ENCODE assay signal across 9 cellular contexts in genomic region chr17:50947844-50948514, GRCh38.
DNase-seq lines count a peak whose midpoint lies in the region; ATAC-seq, FAIRE-seq and TF ChIP-seq lines count a peak whose summit lies in the region.
"Had no signal": no experiment of that assay in that cellular context is flagged by ENCODE, and none has a peak within 500 bp of the region (broad histone marks: within the 10 kb centered on the region; RNA-seq: fewer than 3 reads in every experiment).

No MANE protein-coding gene starts in this region.

- H4K20me1 ChIP-seq in K562 (replicated peaks; ENCODE audit: control insufficient read depth, insufficient read depth, low read length) = no peaks in the 10 kb centered on the region

- in situ Hi-C loops in K562 (cut with MboI) = no loop called here

- no peak; a peak in 1 of 4 replicates for TF ChIP-seq RAD21 in K562 (CRISPR knock-in tag; conservative IDR thresholded peaks at IDR 0.05 in 1 of 2, IDR thresholded peaks at IDR 0.05 in 1 of 2)

- no peak overlapping the region for H3K4me3 ChIP-seq in K562
- no peak overlapping the region for H3K4me3 ChIP-seq in uterus

- intact Hi-C loops in K562 (cut with micrococcal nuclease) = no loop called here
- intact Hi-C loops in uterus (cut with DNase I; ENCODE audit: low total_unique reads) = no loop called here

- no peaks in the 10 kb centered on the region for H3K9me1 ChIP-seq in K562 (ENCODE audit: control insufficient read depth, insufficient read depth, low read length)

- H3K9me3 ChIP-seq in K562 (replicated peaks; ENCODE audit: control insufficient read depth, insufficient read depth, low read depth, low read length) (no peaks in the 10 kb centered on the region), uterus (no peaks in the 10 kb centered on the region)

- TF ChIP-seq CTCF in K562 (IDR thresholded peaks at IDR 0.05 in 2 of 3, conservative IDR thresholded peaks at IDR 0.05 in 1 of 3; ENCODE audit: insufficient read depth in 2 of 3, low read depth in 1 of 3, low read length in 3 of 3) (no peak), uterus (IDR thresholded peaks at IDR 0.05) (no peak)

- no TSS peak for BruUV-seq in K562 (replicated peaks; lab: Mats Ljungman, UMichigan)

- H3K36me3 Mint-ChIP-seq in activated naive CD8-positive, alpha-beta T cell = no peaks in the 10 kb centered on the region
- no peaks in the 10 kb centered on the region for H3K36me3 Mint-ChIP-seq in activated naive CD8-positive, alpha-beta T cell treated with anti-CD3 and anti-CD28 coated beads for 36 hours

- H3K4me1 ChIP-seq in K562 (replicated peaks in 1 of 2; ENCODE audit: control insufficient read depth in 2 of 2, insufficient read depth in 2 of 2, low read length in 2 of 2) (peaks cover 63 to 84% of the 10 kb centered on the region in 2 experiments), uterus (peaks cover 3 to 29% of the 10 kb centered on the region in 2 donors)

- H3K27me3 ChIP-seq in K562 (ENCODE audit: control insufficient read depth in 2 of 2, insufficient read depth in 2 of 2, low read length in 2 of 2) = no peaks in the 10 kb centered on the region
- no peaks in the 10 kb centered on the region for H3K27me3 ChIP-seq in uterus

- CTCF ChIA-PET in K562 (lab: Yijun Ruan, JAX; ENCODE audit: low intra/inter-chr PET ratio) = no interaction called here

- H3K27me3 Mint-ChIP-seq in activated naive CD8-positive, alpha-beta T cell = no peaks in the 10 kb centered on the region
- no peaks in the 10 kb centered on the region for H3K27me3 Mint-ChIP-seq in activated naive CD8-positive, alpha-beta T cell treated with anti-CD3 and anti-CD28 coated beads for 36 hours

- no peaks in the 10 kb centered on the region for H3K9me3 Mint-ChIP-seq in activated naive CD8-positive, alpha-beta T cell (ENCODE audit: low read depth)
- H3K9me3 Mint-ChIP-seq in activated naive CD8-positive, alpha-beta T cell treated with anti-CD3 and anti-CD28 coated beads for 36 hours = no peaks in the 10 kb centered on the region

- 41% methylated on average over 14 of the region's 14 CpGs for WGBS in K562 (ENCODE audit: insufficient coverage, low coverage, missing lambda C conversion rate)

- no peak overlapping the region for H3K4me3 Mint-ChIP-seq in activated naive CD8-positive, alpha-beta T cell
- no peak overlapping the region for H3K4me3 Mint-ChIP-seq in activated naive CD8-positive, alpha-beta T cell treated with anti-CD3 and anti-CD28 coated beads for 36 hours

- ATAC-seq in K562 (no peak), GM21576 (IDR thresholded peaks at IDR 0.05; ENCODE audit: unreplicated experiment) (no peak)

- TF ChIP-seq POLR2A in K562 (conservative IDR thresholded peaks at IDR 0.05) = no peak
- no peak for TF ChIP-seq POLR2A in uterus (IDR thresholded peaks at IDR 0.05)

- H3K36me3 ChIP-seq in K562 (ENCODE audit: control insufficient read depth, insufficient read depth, low read length) (no peaks in the 10 kb centered on the region), uterus (no peaks in the 10 kb centered on the region)

- H2AFZ ChIP-seq in K562 (ENCODE audit: low read depth, low read length) = peak overlapping the region; percentile 80

- TF ChIP-seq EP300 in K562 (IDR thresholded peaks at IDR 0.05; ENCODE audit: low read length) = peak; percentile 31; the same call in 1 of the 2 replicates

- H3K4me1 Mint-ChIP-seq in activated naive CD8-positive, alpha-beta T cell (ENCODE audit: low read depth) = peaks cover 39% of the 10 kb centered on the region
- peaks cover 28% of the 10 kb centered on the region for H3K4me1 Mint-ChIP-seq in activated naive CD8-positive, alpha-beta T cell treated with anti-CD3 and anti-CD28 coated beads for 36 hours

- POLR2A ChIA-PET in K562 (lab: Yijun Ruan, JAX) = interaction anchor here (0.6 to 13.9 kb wide), 7 partner anchors 9 to 95 kb away, joined by 3 to 207 read pairs (median 4); partner anchors contain the start of gene TOB1

- H3K79me2 ChIP-seq in K562 (ENCODE audit: control insufficient read depth, insufficient read depth, low read length) = peaks cover 4% of the 10 kb centered on the region; the same call in 1 of the 3 replicates

- peak overlapping the region; percentile 28 for H3K27ac Mint-ChIP-seq in activated naive CD8-positive, alpha-beta T cell
- H3K27ac Mint-ChIP-seq in activated naive CD8-positive, alpha-beta T cell treated with anti-CD3 and anti-CD28 coated beads for 36 hours = no peak overlapping the region

- peak overlapping the region; percentile 36 to 75 for H3K9ac ChIP-seq in K562 (ENCODE audit: insufficient read depth in 1 of 2, low read depth in 2 of 2, low read length in 2 of 2)
- H3K9ac ChIP-seq: KMS-11 had no signal

- FAIRE-seq in K562 (lab: Jason Lieb, UNC) = no peak

- H3K27ac ChIP-seq in K562 (ENCODE audit: extremely low read depth, low read depth, low read length) (peak overlapping the region; percentile 29; the same call in 2 of the 3 replicates), uterus (peak overlapping the region; percentile 86 to 96)
- H3K27ac ChIP-seq: KMS-11 had no signal

- H3K4me2 ChIP-seq in K562 (ENCODE audit: insufficient read depth, low read length) = peak overlapping the region; percentile 32; the same call in 1 of the 2 replicates
- H3K4me2 ChIP-seq: KMS-11 had no signal

- no peak for DNase-seq in activated naive CD8-positive, alpha-beta T cell treated with anti-CD3 and anti-CD28 coated beads for 36 hours
- DNase-seq in K562 (ENCODE audit: extremely low read depth in 1 of 4, low spot score in 3 of 4) (peak in 3 of 4 experiments; percentile 48 to 53 (median 49)), medulla oblongata (ENCODE audit: extremely low spot score) (peak; percentile 62), uterus (peak in 1 of 2 donors; percentile 44), NCI-H1694 (lab: John Stamatoyannopoulos, UW) (no peak), cortex of kidney (lab: John Stamatoyannopoulos, UW) (no peak)

TF ChIP-seq in K562, 482 proteins besides CTCF, POLR2A, EP300 and RAD21 (continues in another document):
- TF ChIP-seq TGIF2 (CRISPR knock-in tag; IDR thresholded peaks at IDR 0.05) = no peak
- peak; percentile 30; the same call in 1 of the 2 replicates for TF ChIP-seq CHD2 (IDR thresholded peaks at IDR 0.05; ENCODE audit: low read depth, low read length)
- TF ChIP-seq CREB1 (IDR thresholded peaks at IDR 0.05) = no peak
- no peak for TF ChIP-seq CREB1 (CRISPR knock-in tag; IDR thresholded peaks at IDR 0.05)
- no peak for TF ChIP-seq ZNF277 (CRISPR knock-in tag; IDR thresholded peaks at IDR 0.05; ENCODE audit: borderline replicate concordance)
- TF ChIP-seq KDM4B (IDR thresholded peaks at IDR 0.05; ENCODE audit: borderline replicate concordance in 2 of 2, low read depth in 1 of 2) = no peak
- no peak for TF ChIP-seq ZNF695 (CRISPR knock-in tag; IDR thresholded peaks at IDR 0.05)
- TF ChIP-seq MTA1 (IDR thresholded peaks at IDR 0.05; ENCODE audit: borderline replicate concordance) = no peak
- TF ChIP-seq, protein P1, sequence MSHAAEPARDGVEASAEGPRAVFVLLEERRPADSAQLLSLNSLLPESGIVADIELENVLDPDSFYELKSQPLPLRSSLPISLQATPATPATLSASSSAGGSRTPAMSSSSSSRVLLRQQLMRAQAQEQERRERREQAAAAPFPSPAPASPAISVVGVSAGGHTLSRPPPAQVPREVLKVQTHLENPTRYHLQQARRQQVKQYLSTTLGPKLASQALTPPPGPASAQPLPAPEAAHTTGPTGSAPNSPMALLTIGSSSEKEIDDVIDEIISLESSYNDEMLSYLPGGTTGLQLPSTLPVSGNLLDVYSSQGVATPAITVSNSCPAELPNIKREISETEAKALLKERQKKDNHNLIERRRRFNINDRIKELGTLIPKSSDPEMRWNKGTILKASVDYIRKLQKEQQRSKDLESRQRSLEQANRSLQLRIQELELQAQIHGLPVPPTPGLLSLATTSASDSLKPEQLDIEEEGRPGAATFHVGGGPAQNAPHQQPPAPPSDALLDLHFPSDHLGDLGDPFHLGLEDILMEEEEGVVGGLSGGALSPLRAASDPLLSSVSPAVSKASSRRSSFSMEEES (CRISPR knock-in tag; IDR thresholded peaks at IDR 0.05) = no peak
- 0 out of 2 replicates have a peak, but pooled peaks have one; percentile 57 for TF ChIP-seq HIVEP1 (CRISPR knock-in tag; IDR thresholded peaks at IDR 0.05)
- TF ChIP-seq BCOR (IDR thresholded peaks at IDR 0.05) = no peak
- TF ChIP-seq RBM17 (IDR thresholded peaks at IDR 0.05; ENCODE audit: borderline replicate concordance, low read depth, low read length) = no peak
- TF ChIP-seq NFE2L1 (tag; IDR thresholded peaks at IDR 0.05; ENCODE audit: borderline replicate concordance, low read depth) = no peak
- TF ChIP-seq, protein P2, sequence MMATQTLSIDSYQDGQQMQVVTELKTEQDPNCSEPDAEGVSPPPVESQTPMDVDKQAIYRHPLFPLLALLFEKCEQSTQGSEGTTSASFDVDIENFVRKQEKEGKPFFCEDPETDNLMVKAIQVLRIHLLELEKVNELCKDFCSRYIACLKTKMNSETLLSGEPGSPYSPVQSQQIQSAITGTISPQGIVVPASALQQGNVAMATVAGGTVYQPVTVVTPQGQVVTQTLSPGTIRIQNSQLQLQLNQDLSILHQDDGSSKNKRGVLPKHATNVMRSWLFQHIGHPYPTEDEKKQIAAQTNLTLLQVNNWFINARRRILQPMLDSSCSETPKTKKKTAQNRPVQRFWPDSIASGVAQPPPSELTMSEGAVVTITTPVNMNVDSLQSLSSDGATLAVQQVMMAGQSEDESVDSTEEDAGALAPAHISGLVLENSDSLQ (IDR thresholded peaks at IDR 0.05) = peak; percentile 44; the same call in 1 of the 2 replicates
- TF ChIP-seq ARID1B (IDR thresholded peaks at IDR 0.05) = 0 out of 2 replicates have a peak, but pooled peaks have one; percentile 8
- TF ChIP-seq SREBF2 (CRISPR knock-in tag; IDR thresholded peaks at IDR 0.05) = no peak
- no peak for TF ChIP-seq RHOXF2B (CRISPR knock-in tag; conservative IDR thresholded peaks at IDR 0.05)
- TF ChIP-seq SIN3B (IDR thresholded peaks at IDR 0.05; ENCODE audit: low read depth) = no peak
- TF ChIP-seq EWSR1 (IDR thresholded peaks at IDR 0.05; ENCODE audit: borderline replicate concordance, low read depth, partially characterized antibody) = no peak

Comparison
In these comparisons a context has a peak if more than half of its experiments do, and no peak if none do; other contexts are left out.
1. DNase-seq: peak in K562 (3 of 4) and medulla oblongata (single experiment); none in activated naive CD8-positive, alpha-beta T cell treated with anti-CD3 and anti-CD28 coated beads for 36 hours (single experiment), NCI-H1694 (single experiment) and cortex of kidney (single experiment).